ENCODE assay signal across 8 cellular contexts in genomic region chr7:1664711-1665591, GRCh38. TPM values are rescaled to one million over a fixed set of nuclear protein-coding genes. Genes with fewer than 3 reads are reported as not detected.
DNase-seq lines count a peak whose midpoint lies in the region; ATAC-seq and TF ChIP-seq lines count a peak whose summit lies in the region.

No MANE protein-coding gene starts in this region.

- H3K27ac Mint-ChIP-seq in neural progenitor cell, result no peak overlapping the region

- peak overlapping the region; percentile 69 for H3K4me3 ChIP-seq in fibroblast of the aortic adventitia (ENCODE audit: low read depth, low read length)
- H3K4me3 ChIP-seq in neural progenitor cell, result peak overlapping the region; percentile 55

- DNase-seq in NCI-H2081 (lab: John Stamatoyannopoulos, UW) (peak; percentile 28 to 45), NCI-H2081 treated with DMSO at 0.1 percent for 48 hours (lab: John Stamatoyannopoulos, UW) (no peak), NCI-H510A treated with DMSO at 0.1 percent for 48 hours (lab: John Stamatoyannopoulos, UW) (peak; percentile 73), fibroblast of the aortic adventitia (ENCODE audit: low read depth) (peak; percentile 61), neural progenitor cell (ENCODE audit: low spot score) (peak; percentile 92), superior temporal gyrus (ENCODE audit: extremely low spot score) (peak; percentile 58)
- peak; percentile 66 to 76 for DNase-seq in activated T-cell treated with anti-CD3 and anti-CD28 coated beads, Interleukin-2, amount 50 U/mL, for 48 hours

- no peak for ATAC-seq in GM18907 (IDR thresholded peaks at IDR 0.05; ENCODE audit: unreplicated experiment)

- H4K20me1 ChIP-seq in neural progenitor cell (ENCODE audit: low read depth), result peaks cover 24% of the 10 kb centered on the region

- no peaks in the 10 kb centered on the region for H3K36me3 Mint-ChIP-seq in neural progenitor cell

- peaks cover 38% of the 10 kb centered on the region for H3K4me1 ChIP-seq in neural progenitor cell

- peak overlapping the region; percentile 93 for H3K4me2 ChIP-seq in neural progenitor cell

- H3K4me1 Mint-ChIP-seq in neural progenitor cell, result peaks cover 14% of the 10 kb centered on the region

- H3K27me3 Mint-ChIP-seq in neural progenitor cell (ENCODE audit: insufficient read depth, low read depth), result peaks cover 23% of the 10 kb centered on the region

- H3K9ac ChIP-seq in neural progenitor cell, result no peak overlapping the region

- peaks cover 97% of the 10 kb centered on the region for H3K27me3 ChIP-seq in neural progenitor cell

- no peaks in the 10 kb centered on the region for H3K36me3 ChIP-seq in neural progenitor cell

- H2AFZ ChIP-seq in neural progenitor cell (replicated peaks), result peak overlapping the region; percentile 80

- H3F3A ChIP-seq in neural progenitor cell (ENCODE audit: low read depth), result peaks cover 28% of the 10 kb centered on the region

- no peaks in the 10 kb centered on the region for H3K79me2 ChIP-seq in neural progenitor cell (ENCODE audit: low read depth)

- peak overlapping the region; percentile 72 for H3K4me3 Mint-ChIP-seq in neural progenitor cell

- TF ChIP-seq CTCF in fibroblast of the aortic adventitia (IDR thresholded peaks at IDR 0.05; ENCODE audit: insufficient read depth, low read length) (peak; percentile 81), neural progenitor cell (IDR thresholded peaks at IDR 0.05) (peak; percentile 85)

- no peaks in the 10 kb centered on the region for H3K9me3 ChIP-seq in neural progenitor cell (ENCODE audit: low read depth)

- no peak overlapping the region for H3K27ac ChIP-seq in neural progenitor cell

- H3K9me3 Mint-ChIP-seq in neural progenitor cell, result no peaks in the 10 kb centered on the region

RNA-seq across cellular contexts. Expression of gene ELFN1, which starts 5.1 kb away (rescaled TPM):
- 1.6 and 3.8 TPM in 2 replicates for total RNA-seq in fibroblast of the aortic adventitia (ENCODE audit: low replicate concordance)
- total RNA-seq in neural progenitor cell (ENCODE audit: low replicate concordance), result 2.2 and 13.6 TPM in 2 replicates
